2 cellular contexts compared by ENCODE assay signal in the genomic region with DNA sequence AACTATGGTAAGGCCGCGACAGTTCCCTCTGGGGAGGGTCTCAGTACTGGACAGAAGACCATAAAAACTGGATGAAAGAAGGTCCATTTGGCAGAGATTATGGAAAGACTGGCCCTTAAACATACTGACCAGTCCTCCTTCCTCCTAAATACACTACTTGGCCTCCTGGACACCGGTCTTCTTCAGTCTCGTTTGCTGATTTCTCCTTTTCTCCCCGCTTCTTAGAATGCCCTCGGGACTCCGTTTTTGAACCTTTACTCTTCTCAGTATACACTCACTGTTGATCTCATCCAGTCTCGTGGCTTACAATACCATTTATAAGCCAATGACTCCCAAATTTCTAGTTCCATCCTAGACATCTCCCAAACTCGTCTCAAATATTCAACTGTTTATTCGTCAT.
TF ChIP-seq lines count a peak whose summit lies in the region.

No MANE protein-coding gene starts in this region.

TF ChIP-seq in H1, 55 proteins besides CTCF, POLR2A, EP300 and RAD21:
- TF ChIP-seq JUN (IDR thresholded peaks at IDR 0.05; ENCODE audit: low read depth, low read length), result no peak

TF ChIP-seq in GM12891, 5 proteins besides CTCF, POLR2A, EP300 and RAD21:
- no peak for TF ChIP-seq SPI1 (IDR thresholded peaks at IDR 0.05; ENCODE audit: low read depth, low read length)
- TF ChIP-seq POU2F2 (IDR thresholded peaks at IDR 0.05; ENCODE audit: low read depth, low read length), result no peak
- TF ChIP-seq TAF1 (IDR thresholded peaks at IDR 0.05; ENCODE audit: low read depth, low read length), result no peak
- no peak for TF ChIP-seq PAX5 (IDR thresholded peaks at IDR 0.05; ENCODE audit: insufficient read depth, low read length, severe bottlenecking)
- no peak for TF ChIP-seq POLR2AphosphoS5 (IDR thresholded peaks at IDR 0.05; ENCODE audit: low read depth, low read length)
